ENCODE assay signal across 20 cellular contexts in the genomic region with DNA sequence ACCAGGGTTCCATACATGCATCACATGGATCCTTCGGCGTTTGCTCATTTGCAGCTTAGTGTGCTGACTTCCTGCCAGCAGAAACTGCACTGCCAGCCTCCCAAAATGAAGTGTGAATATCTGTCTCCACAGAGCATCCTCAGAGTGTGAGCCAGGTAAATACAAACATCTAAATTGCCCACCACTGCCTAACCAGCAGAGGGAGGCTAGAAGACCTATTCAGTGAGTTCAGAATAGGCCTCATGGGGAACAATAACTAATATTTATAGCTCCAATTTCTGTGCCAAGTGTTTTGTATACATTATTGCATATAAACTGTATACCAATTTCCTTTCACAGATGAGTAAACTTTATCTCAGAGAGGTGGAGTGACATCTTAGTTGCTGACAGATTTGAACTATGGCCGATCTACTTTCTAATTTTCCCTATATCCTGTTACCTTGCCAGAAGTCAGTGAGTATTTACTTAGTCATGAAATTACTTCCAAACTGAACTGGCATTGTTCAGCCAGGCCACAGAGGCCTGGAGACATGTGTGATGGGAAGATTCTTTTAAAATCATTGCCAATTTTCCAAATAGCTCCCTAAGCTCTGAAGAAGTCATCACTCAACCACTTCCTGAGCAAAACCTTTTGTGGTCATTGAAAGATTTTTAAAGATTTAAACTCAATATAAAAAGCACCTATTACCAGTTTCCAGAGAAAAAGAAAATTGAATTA.
DNase-seq lines count a peak whose midpoint lies in the region; ATAC-seq and TF ChIP-seq lines count a peak whose summit lies in the region.
"Had no signal": no experiment of that assay in that cellular context is flagged by ENCODE, and none has a peak within 500 bp of the region (broad histone marks: within the 10 kb centered on the region; RNA-seq: fewer than 3 reads in every experiment).

No MANE protein-coding gene starts in this region.

- no peaks in the 10 kb centered on the region for H3K9me3 Mint-ChIP-seq in Calu3 (ENCODE audit: low read depth, unreplicated experiment)
- H3K9me3 Mint-ChIP-seq: type B pancreatic cell had no signal

- peak; percentile 76 for DNase-seq in LNCaP clone FGC (ENCODE audit: low read depth)
- peak; percentile 54 for DNase-seq in astrocyte of the hippocampus (ENCODE audit: low read depth, low spot score)
- peak; percentile 1 to 21 for DNase-seq in foreskin fibroblast
- DNase-seq in Calu3, result no peak
- DNase-seq in occipital lobe (lab: John Stamatoyannopoulos, UW), result no peak
- DNase-seq in coronary artery (ENCODE audit: low spot score), result no peak
- no peak for DNase-seq in left cardiac atrium
- DNase-seq: activated CD4-positive, alpha-beta T cell treated with anti-CD3 and anti-CD28 coated beads, Interleukin-2, amount 50 U/mL, for 4 hours; activated naive CD4-positive, alpha-beta T cell; brain microvascular endothelial cell; esophagus squamous epithelium; naive B cell; NCI-H1436; NCI-H345; stimulated activated CD4-positive, alpha-beta T cell treated with anti-CD3 and anti-CD28 coated beads, Interleukin-2, amount 100 ng/mL, for 24 hours had no signal

- no peaks in the 10 kb centered on the region for H3K36me3 Mint-ChIP-seq in Calu3 (ENCODE audit: insufficient read depth, unreplicated experiment)
- H3K36me3 Mint-ChIP-seq: naive B cell, type B pancreatic cell had no signal

- no peak for ATAC-seq in left cardiac atrium
- ATAC-seq: Right ventricle myocardium inferior had no signal

- H3K4me3 ChIP-seq in LNCaP clone FGC (ENCODE audit: low read depth, low read length) (no peak overlapping the region), foreskin fibroblast (ENCODE audit: low read depth in 1 of 2, low read length in 2 of 2) (no peak overlapping the region), coronary artery (no peak overlapping the region)
- H3K4me3 ChIP-seq: esophagus squamous epithelium, hepatocyte had no signal

- no peak for TF ChIP-seq CTCF in C4-2B (conservative IDR thresholded peaks at IDR 0.05)
- TF ChIP-seq CTCF in LNCaP clone FGC (IDR thresholded peaks at IDR 0.05; ENCODE audit: control insufficient read depth, extremely low read depth, insufficient read depth), result no peak
- TF ChIP-seq CTCF in foreskin fibroblast (IDR thresholded peaks at IDR 0.05; ENCODE audit: low read depth, low read length), result no peak
- no peak for TF ChIP-seq CTCF in Calu3 (IDR thresholded peaks at IDR 0.05; ENCODE audit: unreplicated experiment)
- no peak for TF ChIP-seq CTCF in coronary artery (IDR thresholded peaks at IDR 0.05)

- H3K4me3 Mint-ChIP-seq in Calu3 (ENCODE audit: low read depth, unreplicated experiment), result no peak overlapping the region
- H3K4me3 Mint-ChIP-seq: naive B cell; stimulated activated naive CD8-positive, alpha-beta T cell treated with anti-CD3 and anti-CD28 coated beads, Interleukin-15, Interleukin-2, amounts not matched to agents 100 ng/mL and 50 ng/mL, for 24 hours; type B pancreatic cell had no signal

- H3K27me3 Mint-ChIP-seq in Calu3 (ENCODE audit: unreplicated experiment), result no peaks in the 10 kb centered on the region
- H3K27me3 Mint-ChIP-seq: naive B cell; stimulated activated naive CD8-positive, alpha-beta T cell treated with anti-CD3 and anti-CD28 coated beads, Interleukin-15, Interleukin-2, amounts not matched to agents 100 ng/mL and 50 ng/mL, for 24 hours; type B pancreatic cell had no signal

- intact Hi-C loops in Calu3 (cut with micrococcal nuclease; ENCODE audit: unreplicated experiment), result no loop called here
- intact Hi-C loops in left cardiac atrium (cut with DNase I), result no loop called here

- CTCF ChIA-PET in Calu3 (lab: Charles Lee), result no interaction called here

- H3K27ac Mint-ChIP-seq in Calu3 (ENCODE audit: unreplicated experiment), result no peak overlapping the region
- H3K27ac Mint-ChIP-seq: naive B cell; stimulated activated naive CD8-positive, alpha-beta T cell treated with anti-CD3 and anti-CD28 coated beads, Interleukin-15, Interleukin-2, amounts not matched to agents 100 ng/mL and 50 ng/mL, for 24 hours; type B pancreatic cell had no signal

- H3K27ac ChIP-seq in C4-2B, result peak overlapping the region; percentile 44; the same call in 1 of the 2 replicates
- H3K27ac ChIP-seq in coronary artery, result no peak overlapping the region
- H3K27ac ChIP-seq: brain microvascular endothelial cell, esophagus squamous epithelium had no signal

- no peaks in the 10 kb centered on the region for H3K4me1 Mint-ChIP-seq in Calu3 (ENCODE audit: low read depth, unreplicated experiment)
- H3K4me1 Mint-ChIP-seq: naive B cell had no signal

- BruUV-seq in Calu3 (replicated peaks; lab: Mats Ljungman, UMichigan), result no TSS peak

Comparison
In these comparisons a context has a peak if more than half of its experiments do, and no peak if none do; other contexts are left out.
1. DNase-seq: peak in LNCaP clone FGC (single experiment), astrocyte of the hippocampus (single experiment) and foreskin fibroblast (2 of 2); none in Calu3 (single experiment), occipital lobe (single experiment), coronary artery (single experiment) and left cardiac atrium (single experiment).